In genomic region chr22:38906024-38906423, GRCh38 we compare ENCODE assay signal across 31 cellular contexts. TPM values are rescaled to one million over a fixed set of nuclear protein-coding genes. Genes with fewer than 3 reads are reported as not detected.
DNase-seq lines count a peak whose midpoint lies in the region; ATAC-seq, FAIRE-seq and TF ChIP-seq lines count a peak whose summit lies in the region.
"Had no signal": no experiment of that assay in that cellular context is flagged by ENCODE, and none has a peak within 500 bp of the region (broad histone marks: within the 10 kb centered on the region; RNA-seq: fewer than 3 reads in every experiment).

No MANE protein-coding gene starts in this region.

- H3K4me3 Mint-ChIP-seq in chondrocyte (ENCODE audit: unreplicated experiment), result no peak overlapping the region
- H3K4me3 Mint-ChIP-seq: CD14-positive monocyte; CD4-positive, alpha-beta memory T cell; CD4-positive, CD25-positive, alpha-beta regulatory T cell; CD8-positive, alpha-beta memory T cell had no signal

- intact Hi-C loops in mucosa of descending colon (cut with DNase I, micrococcal nuclease), result no loop called here

- no peak overlapping the region for H3K27ac Mint-ChIP-seq in chondrocyte (ENCODE audit: unreplicated experiment)
- H3K27ac Mint-ChIP-seq: CD14-positive monocyte; CD4-positive, alpha-beta memory T cell; CD4-positive, CD25-positive, alpha-beta regulatory T cell had no signal

- H3K9me3 ChIP-seq in mucosa of descending colon (no peaks in the 10 kb centered on the region), small intestine (ENCODE audit: control insufficient read depth, low read depth) (no peaks in the 10 kb centered on the region)
- H3K9me3 ChIP-seq: BE2C had no signal

- no peaks in the 10 kb centered on the region for H3K36me3 ChIP-seq in mucosa of descending colon (ENCODE audit: low read depth)
- H3K36me3 ChIP-seq in small intestine (ENCODE audit: control insufficient read depth in 2 of 2, insufficient read depth in 2 of 2, low read length in 2 of 2), result no peaks in the 10 kb centered on the region
- H3K36me3 ChIP-seq: BE2C, BLaER1 had no signal

- DNase-seq in mucosa of descending colon (no peak), small intestine (peak; percentile 83), activated gamma-delta T cell treated with Interleukin-2 at 50 U/mL for 16 hours (no peak), chondrocyte (ENCODE audit: low spot score) (no peak)
- DNase-seq: 8988T; ACHN; BE2C; C1 segment of cervical spinal cord; CD4-positive, alpha-beta memory T cell; CD4-positive, CD25-positive, alpha-beta regulatory T cell; CD8-positive, alpha-beta memory T cell; COR-L47; DMS 273 treated with DMSO at 0.1 percent for 48 hours; DMS153; DMS53; DMS79; DND-41; EL; GDM1 had no signal

- H3K4me3 ChIP-seq in mucosa of descending colon (no peak overlapping the region), small intestine (ENCODE audit: low read depth in 1 of 2, low read length in 2 of 2) (no peak overlapping the region)
- H3K4me3 ChIP-seq: BLaER1, GM12878 had no signal

- WGBS in small intestine, 3 donors, result 19 to 70% (median 39%) methylated on average over 2 of the region's 2 CpGs

- ATAC-seq in mucosa of descending colon (peak; percentile 85), HG02588 (IDR thresholded peaks at IDR 0.05; ENCODE audit: unreplicated experiment) (no peak)
- ATAC-seq: GM12878 had no signal

- no peaks in the 10 kb centered on the region for H3K27me3 ChIP-seq in small intestine (ENCODE audit: control insufficient read depth in 2 of 2, insufficient read depth in 2 of 2, low read length in 2 of 2)
- H3K27me3 ChIP-seq: BLaER1 had no signal

- peaks cover 8% of the 10 kb centered on the region for H3K4me1 ChIP-seq in mucosa of descending colon (ENCODE audit: low read depth)
- H3K4me1 ChIP-seq in small intestine (ENCODE audit: control insufficient read depth in 2 of 2, insufficient read depth in 1 of 2, low read depth in 1 of 2, low read length in 1 of 2), result no peaks in the 10 kb centered on the region
- H3K4me1 ChIP-seq: BE2C had no signal

- peaks cover 36% of the 10 kb centered on the region for H3K27me3 Mint-ChIP-seq in chondrocyte (ENCODE audit: low read depth)

- H3K4me1 Mint-ChIP-seq in chondrocyte (ENCODE audit: low read depth), result no peaks in the 10 kb centered on the region

- FAIRE-seq in colon (lab: Jason Lieb, UNC) (peak; percentile 36), small intestine (lab: Jason Lieb, UNC) (no peak)
- FAIRE-seq: A204.1, GM12878, GM12892, GM18507 had no signal

- TF ChIP-seq CTCF in mucosa of descending colon (IDR thresholded peaks at IDR 0.05), result no peak
- TF ChIP-seq CTCF in chondrocyte (IDR thresholded peaks at IDR 0.05), result no peak

- no peak overlapping the region for H3K27ac ChIP-seq in small intestine (ENCODE audit: low read depth in 1 of 2, low read length in 1 of 2)
- H3K27ac ChIP-seq: BLaER1 had no signal

- H3K36me3 Mint-ChIP-seq in chondrocyte (ENCODE audit: low read depth), result peaks cover 4% of the 10 kb centered on the region
- H3K36me3 Mint-ChIP-seq: CD14-positive monocyte; CD4-positive, alpha-beta memory T cell had no signal

- peaks cover 4% of the 10 kb centered on the region for H3K9me3 Mint-ChIP-seq in chondrocyte (ENCODE audit: low read depth)

RNA-seq across cellular contexts. Expression of gene CBX6, which starts 34.0 kb away (rescaled TPM):
- total RNA-seq in mucosa of descending colon (10 to 100 TPM; 15.7 to 84.0 (median 23.6) TPM), chondrocyte (80.1 to 110 TPM (median 82.9 TPM) in 3 replicates)
- polyA plus RNA-seq in small intestine, result 10 to 100 TPM in 1 of 3 donors, 1 to 10 TPM in 2; 1.1 to 15.9 (median 3.0) TPM

RNA-seq across cellular contexts. Expression of gene APOBEC3A, which starts 51.4 kb away (rescaled TPM):
- total RNA-seq in mucosa of descending colon, result 10 to 100 TPM in 1 of 3 donors, 1 to 10 TPM in 1, under 1 TPM in 1; 0.92 to 23.6 (median 2.5) TPM
- under 1 TPM in 2 of 3 donors, not detected in 1; 0.37 to 0.81 TPM for polyA plus RNA-seq in small intestine
- total RNA-seq in chondrocyte, result not detected in 3 replicates
- total RNA-seq: A673; CD4-positive, alpha-beta memory T cell; CD4-positive, CD25-positive, alpha-beta regulatory T cell; CD8-positive, alpha-beta memory T cell; Daoy; G401; GM12878 had no signal
- polyA plus RNA-seq: AG04450; CD4-positive, alpha-beta memory T cell; CD8-positive, alpha-beta memory T cell had no signal
